ENCODE assay signal across 21 cellular contexts in the genomic region with DNA sequence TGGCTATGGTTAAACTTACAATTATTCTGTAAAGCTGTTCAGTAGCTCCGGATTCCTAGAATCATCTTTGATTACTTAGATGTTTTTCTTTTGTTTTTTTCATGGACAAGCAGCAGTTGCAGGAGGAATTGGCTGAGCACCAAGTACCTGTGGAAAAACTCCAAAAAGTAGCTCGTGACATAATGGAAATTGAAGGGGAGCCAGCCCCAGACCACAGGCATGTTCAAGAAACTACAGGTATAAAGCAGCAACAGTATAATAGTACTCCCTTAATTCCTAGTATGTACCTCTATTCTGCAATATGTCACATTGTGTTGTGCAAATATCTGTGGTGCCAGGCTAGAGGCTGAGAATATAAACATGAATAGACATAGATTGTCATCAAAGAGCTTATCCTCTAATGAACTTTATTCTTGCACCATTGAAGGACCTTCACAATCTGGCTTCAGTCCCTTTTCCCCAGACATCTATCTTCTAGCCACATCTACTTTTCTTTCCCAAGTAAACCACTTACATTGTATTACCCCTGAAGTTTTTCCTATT.
DNase-seq lines count a peak whose midpoint lies in the region; ATAC-seq and TF ChIP-seq lines count a peak whose summit lies in the region.
"Had no signal": no experiment of that assay in that cellular context is flagged by ENCODE, and none has a peak within 500 bp of the region (broad histone marks: within the 10 kb centered on the region; RNA-seq: fewer than 3 reads in every experiment).

No MANE protein-coding gene starts in this region.

- no peak overlapping the region for H3K4me3 Mint-ChIP-seq in activated naive CD4-positive, alpha-beta T cell treated with anti-CD3 and anti-CD28 coated beads, Interleukin-2, amount 50 U/mL, for 24 hours

- peak overlapping the region in 1 of 5 donors; percentile 47 for H3K27ac ChIP-seq in stomach
- H3K27ac ChIP-seq: SJCRH30, suprapubic skin had no signal

- H3K36me3 Mint-ChIP-seq in activated naive CD4-positive, alpha-beta T cell treated with anti-CD3 and anti-CD28 coated beads, Interleukin-2, amount 50 U/mL, for 24 hours, result peaks cover 17% of the 10 kb centered on the region

- H3K4me1 ChIP-seq in stomach, result peaks cover 0 to 15% (median 5%) of the 10 kb centered on the region in 4 donors
- H3K4me1 ChIP-seq: SJCRH30, suprapubic skin had no signal

- H3K36me3 ChIP-seq in stomach, result peaks cover 53 to 100% (median 98%) of the 10 kb centered on the region in 4 donors

- H3K9me3 ChIP-seq in stomach, result no peaks in the 10 kb centered on the region
- H3K9me3 ChIP-seq: SJCRH30, suprapubic skin had no signal

- peak overlapping the region; percentile 9 for H3K27ac Mint-ChIP-seq in activated naive CD4-positive, alpha-beta T cell treated with anti-CD3 and anti-CD28 coated beads, Interleukin-2, amount 50 U/mL, for 24 hours

- no peaks in the 10 kb centered on the region for H3K9me3 Mint-ChIP-seq in activated naive CD4-positive, alpha-beta T cell treated with anti-CD3 and anti-CD28 coated beads, Interleukin-2, amount 50 U/mL, for 24 hours

- 22 to 53% (median 35%) methylated on average over 2 of the region's 2 CpGs for WGBS in stomach, 5 donors

- TF ChIP-seq CTCF in fibroblast of pulmonary artery (IDR thresholded peaks at IDR 0.05; ENCODE audit: low read length, missing control alignments) (no peak), stomach (IDR thresholded peaks at IDR 0.05) (no peak)

- H3K4me3 ChIP-seq in fibroblast of pulmonary artery (replicated peaks; ENCODE audit: low read depth, low read length), result no peak overlapping the region
- H3K4me3 ChIP-seq in stomach, result no peak overlapping the region
- H3K4me3 ChIP-seq: SJCRH30, suprapubic skin had no signal

- H3K27me3 Mint-ChIP-seq in activated naive CD4-positive, alpha-beta T cell treated with anti-CD3 and anti-CD28 coated beads, Interleukin-2, amount 50 U/mL, for 24 hours, result no peaks in the 10 kb centered on the region

- TF ChIP-seq POLR2A in stomach (IDR thresholded peaks at IDR 0.05), result no peak

- intact Hi-C loops in stomach (cut with DNase I; ENCODE audit: low total_unique reads), result no loop called here

- no peak for ATAC-seq in GM21390 (IDR thresholded peaks at IDR 0.05; ENCODE audit: unreplicated experiment)
- ATAC-seq: PC-3 had no signal

- no peaks in the 10 kb centered on the region for H3K4me1 Mint-ChIP-seq in activated naive CD4-positive, alpha-beta T cell treated with anti-CD3 and anti-CD28 coated beads, Interleukin-2, amount 50 U/mL, for 24 hours

- no peak for TF ChIP-seq EP300 in stomach (IDR thresholded peaks at IDR 0.05)

- no peak for DNase-seq in activated naive CD4-positive, alpha-beta T cell treated with Interleukin-2 at 50 U/mL for 16 hours
- peak; percentile 19 for DNase-seq in amniotic epithelial cell (ENCODE audit: low read depth)
- DNase-seq in fibroblast of pulmonary artery (ENCODE audit: low read depth), result peak; percentile 51
- peak; percentile 28 for DNase-seq in stomach
- no peak for DNase-seq in COLO668 (lab: John Stamatoyannopoulos, UW; ENCODE audit: unreplicated experiment)
- no peak for DNase-seq in NCI-H524 treated with DMSO at 0.1 percent for 48 hours (lab: John Stamatoyannopoulos, UW)
- DNase-seq: activated CD4-positive, alpha-beta T cell treated with anti-CD3 and anti-CD28 coated beads, Interleukin-2, amount 50 U/mL, for 4 hours; activated CD8-positive, alpha-beta memory T cell treated with anti-CD3 and anti-CD28 coated beads, Interleukin-2, amount 50 U/mL, for 48 hours; activated gamma-delta T cell; amygdala; effector memory CD4-positive, alpha-beta T cell; head of caudate nucleus; MM.1S; NCI-H1694; PC-3; SJCRH30; stimulated activated CD8-positive, alpha-beta memory T cell treated with anti-CD3 and anti-CD28 coated beads, Interleukin-4, amount 100 ng/mL, for 48 hours; T-helper 1 cell had no signal

- H3K27me3 ChIP-seq in stomach, result no peaks in the 10 kb centered on the region
- H3K27me3 ChIP-seq: SJCRH30, suprapubic skin had no signal

Comparison
In these comparisons a context has a peak if more than half of its experiments do, and no peak if none do; other contexts are left out.
1. DNase-seq: peak in amniotic epithelial cell (single experiment), fibroblast of pulmonary artery (single experiment) and stomach (single experiment); none in activated naive CD4-positive, alpha-beta T cell treated with Interleukin-2 at 50 U/mL for 16 hours (single experiment), COLO668 (single experiment) and NCI-H524 treated with DMSO at 0.1 percent for 48 hours (single experiment).